15 cellular contexts compared by ENCODE assay signal in genomic region chr15:84910928-84911623, GRCh38. TPM values are rescaled to one million over a fixed set of nuclear protein-coding genes. Genes with fewer than 3 reads are reported as not detected.
A peak's percentile ranks its signal among the peaks of the same experiment; 100 is the strongest.
DNase-seq lines count a peak whose midpoint lies in the region; ATAC-seq and TF ChIP-seq lines count a peak whose summit lies in the region.
"Had no signal": no experiment of that assay in that cellular context is flagged by ENCODE, and none has a peak within 500 bp of the region (broad histone marks: within the 10 kb centered on the region; RNA-seq: fewer than 3 reads in every experiment).

No MANE protein-coding gene starts in this region.

- H3K9ac ChIP-seq in smooth muscle cell (ENCODE audit: low read depth), result no peak overlapping the region
- H3K9ac ChIP-seq: KMS-11 had no signal

- no peaks in the 10 kb centered on the region for H4K20me1 ChIP-seq in smooth muscle cell (ENCODE audit: low read depth)

- no peak overlapping the region for H2AFZ ChIP-seq in smooth muscle cell (ENCODE audit: low read depth)

- H3K4me3 ChIP-seq in smooth muscle cell, result no peak overlapping the region
- H3K4me3 ChIP-seq: spleen had no signal

- in situ Hi-C loops in GM13976 (cut with MboI; ENCODE audit: low sequenced_read_pairs, unreplicated experiment), result no loop called here

- no peaks in the 10 kb centered on the region for H3F3A ChIP-seq in smooth muscle cell (ENCODE audit: low read depth)

- H3K4me2 ChIP-seq in smooth muscle cell, result no peak overlapping the region
- H3K4me2 ChIP-seq: KMS-11 had no signal

- H3K9me3 ChIP-seq in smooth muscle cell (replicated peaks; ENCODE audit: low read depth), result no peaks in the 10 kb centered on the region

- WGBS in smooth muscle cell (ENCODE audit: low lambda C conversion rate), result 97% methylated on average over 17 of the region's 17 CpGs

- H3K36me3 ChIP-seq in smooth muscle cell (ENCODE audit: low read depth), result no peaks in the 10 kb centered on the region
- H3K36me3 ChIP-seq: spleen had no signal

- H3K27me3 ChIP-seq in smooth muscle cell (ENCODE audit: low read depth), result no peaks in the 10 kb centered on the region
- H3K27me3 ChIP-seq: spleen had no signal

- TF ChIP-seq CTCF in smooth muscle cell (IDR thresholded peaks at IDR 0.05; ENCODE audit: borderline replicate concordance, insufficient read depth, poor library complexity, severe bottlenecking) (no peak), GM13976 (IDR thresholded peaks at IDR 0.05; ENCODE audit: borderline replicate concordance, control extremely low read depth, extremely low read depth, insufficient read depth, missing control alignments) (no peak)

- H3K79me2 ChIP-seq in smooth muscle cell (ENCODE audit: low read depth), result no peaks in the 10 kb centered on the region

- H3K27ac ChIP-seq in smooth muscle cell (ENCODE audit: low read depth), result peak overlapping the region; percentile 97
- H3K27ac ChIP-seq: KMS-11 had no signal

- ATAC-seq in HG03025 (IDR thresholded peaks at IDR 0.05; ENCODE audit: low FRiP score, unreplicated experiment), result no peak
- no peak for ATAC-seq in HG03460 (IDR thresholded peaks at IDR 0.05; ENCODE audit: unreplicated experiment)

- DNase-seq in NCI-H146 (lab: John Stamatoyannopoulos, UW) (peak; percentile 88), SHP77 (lab: John Stamatoyannopoulos, UW) (peak; percentile 84 to 95), kidney tubule cell (ENCODE audit: low spot score) (peak; percentile 79), smooth muscle cell (lab: John Stamatoyannopoulos, UW; ENCODE audit: unreplicated experiment) (no peak), GM13976 (ENCODE audit: low spot score) (no peak), NCI-H2171 treated with DMSO at 0.1 percent for 48 hours (lab: John Stamatoyannopoulos, UW) (no peak)
- DNase-seq: activated CD4-positive, alpha-beta T cell treated with anti-CD3 and anti-CD28 coated beads, Interleukin-2, amount 50 U/mL, for 1 hour; activated naive CD4-positive, alpha-beta T cell treated with anti-CD3 and anti-CD28 coated beads for 36 hours; COR-L47; glutamatergic neuron; NCI-H526 treated with DMSO at 0.1 percent for 48 hours; spleen had no signal

- peaks cover 8% of the 10 kb centered on the region for H3K4me1 ChIP-seq in smooth muscle cell (ENCODE audit: low read depth)

RNA-seq across cellular contexts. Expression of gene SLC28A1, which starts 26.6 kb away (rescaled TPM):
- not detected in 2 replicates for total RNA-seq in smooth muscle cell
- polyA plus RNA-seq in smooth muscle cell, result 0.09 and 0.63 TPM in 2 replicates
- total RNA-seq: activated naive CD4-positive, alpha-beta T cell treated with anti-CD3 and anti-CD28 coated beads for 36 hours had no signal

Comparison
In these comparisons a context has a peak if more than half of its experiments do, and no peak if none do; other contexts are left out.
1. DNase-seq: peak in NCI-H146 (single experiment), SHP77 (2 of 2) and kidney tubule cell (single experiment); none in smooth muscle cell (single experiment), GM13976 (single experiment) and NCI-H2171 treated with DMSO at 0.1 percent for 48 hours (single experiment).